In genomic region chr13:77026255-77026782, GRCh38 we compare ENCODE assay signal across 1 cellular context.
A peak's percentile ranks its signal among the peaks of the same experiment; 100 is the strongest.
TF ChIP-seq lines count a peak whose summit lies in the region.

No MANE protein-coding gene starts in this region.

TF ChIP-seq in HepG2, 621 proteins besides CTCF, POLR2A, EP300 and RAD21 (continued from another document and continues in another):
- peak; percentile 62; the same call in 1 of the 2 replicates for TF ChIP-seq FOXK1 (CRISPR knock-in tag; IDR thresholded peaks at IDR 0.05; ENCODE audit: borderline replicate concordance, low read depth)
- no peak for TF ChIP-seq TP53 (CRISPR knock-in tag; conservative IDR thresholded peaks at IDR 0.05)
- 0 out of 2 replicates have a peak, but pooled peaks have one; percentile 40 for TF ChIP-seq KDM3A (CRISPR knock-in tag; IDR thresholded peaks at IDR 0.05; ENCODE audit: low read depth)
- TF ChIP-seq LCORL (IDR thresholded peaks at IDR 0.05) = no peak
- TF ChIP-seq LCORL (CRISPR knock-in tag; IDR thresholded peaks at IDR 0.05) = 0 out of 2 replicates have a peak, but pooled peaks have one; percentile 18
- TF ChIP-seq ETV6 (CRISPR knock-in tag; conservative IDR thresholded peaks at IDR 0.05) = no peak
- no peak for TF ChIP-seq TSC22D2 (CRISPR knock-in tag; IDR thresholded peaks at IDR 0.05; ENCODE audit: borderline replicate concordance)
- TF ChIP-seq FOSL2 (CRISPR knock-in tag; IDR thresholded peaks at IDR 0.05) = peak; percentile 8; the same call in 1 of the 2 replicates
- peak; percentile 19; the same call in 1 of the 2 replicates for TF ChIP-seq RXRA (CRISPR knock-in tag; IDR thresholded peaks at IDR 0.05)
- TF ChIP-seq SMAD3 (CRISPR knock-in tag; IDR thresholded peaks at IDR 0.05) = no peak
- TF ChIP-seq SNAPC5 (CRISPR knock-in tag; IDR thresholded peaks at IDR 0.05; ENCODE audit: borderline replicate concordance) = no peak
- TF ChIP-seq ZNF740 (CRISPR knock-in tag; IDR thresholded peaks at IDR 0.05) = 0 out of 2 replicates have a peak, but pooled peaks have one; percentile 40
- peak; percentile 59; the same call in 1 of the 2 replicates for TF ChIP-seq FOXK2 (IDR thresholded peaks at IDR 0.05)
- no peak for TF ChIP-seq TRIM22 (IDR thresholded peaks at IDR 0.05)
- peak; percentile 19; the same call in 1 of the 2 replicates for TF ChIP-seq ARNT2 (CRISPR knock-in tag; IDR thresholded peaks at IDR 0.05; ENCODE audit: low read depth)
- 0 out of 2 replicates have a peak, but pooled peaks have one; percentile 1 for TF ChIP-seq REL (CRISPR knock-in tag; conservative IDR thresholded peaks at IDR 0.05)
- 0 out of 2 replicates have a peak, but pooled peaks have one; percentile 12 for TF ChIP-seq SOX5 (CRISPR knock-in tag; IDR thresholded peaks at IDR 0.05; ENCODE audit: borderline replicate concordance)
- TF ChIP-seq BCL6 (CRISPR knock-in tag; IDR thresholded peaks at IDR 0.05) = peak; percentile 33; the same call in 1 of the 2 replicates
- TF ChIP-seq ZNF441 (CRISPR knock-in tag; IDR thresholded peaks at IDR 0.05; ENCODE audit: borderline replicate concordance) = peak; percentile 22; the same call in 1 of the 2 replicates
- TF ChIP-seq ZFX (CRISPR knock-in tag; IDR thresholded peaks at IDR 0.05; ENCODE audit: low read depth) = no peak
- TF ChIP-seq, protein P1, sequence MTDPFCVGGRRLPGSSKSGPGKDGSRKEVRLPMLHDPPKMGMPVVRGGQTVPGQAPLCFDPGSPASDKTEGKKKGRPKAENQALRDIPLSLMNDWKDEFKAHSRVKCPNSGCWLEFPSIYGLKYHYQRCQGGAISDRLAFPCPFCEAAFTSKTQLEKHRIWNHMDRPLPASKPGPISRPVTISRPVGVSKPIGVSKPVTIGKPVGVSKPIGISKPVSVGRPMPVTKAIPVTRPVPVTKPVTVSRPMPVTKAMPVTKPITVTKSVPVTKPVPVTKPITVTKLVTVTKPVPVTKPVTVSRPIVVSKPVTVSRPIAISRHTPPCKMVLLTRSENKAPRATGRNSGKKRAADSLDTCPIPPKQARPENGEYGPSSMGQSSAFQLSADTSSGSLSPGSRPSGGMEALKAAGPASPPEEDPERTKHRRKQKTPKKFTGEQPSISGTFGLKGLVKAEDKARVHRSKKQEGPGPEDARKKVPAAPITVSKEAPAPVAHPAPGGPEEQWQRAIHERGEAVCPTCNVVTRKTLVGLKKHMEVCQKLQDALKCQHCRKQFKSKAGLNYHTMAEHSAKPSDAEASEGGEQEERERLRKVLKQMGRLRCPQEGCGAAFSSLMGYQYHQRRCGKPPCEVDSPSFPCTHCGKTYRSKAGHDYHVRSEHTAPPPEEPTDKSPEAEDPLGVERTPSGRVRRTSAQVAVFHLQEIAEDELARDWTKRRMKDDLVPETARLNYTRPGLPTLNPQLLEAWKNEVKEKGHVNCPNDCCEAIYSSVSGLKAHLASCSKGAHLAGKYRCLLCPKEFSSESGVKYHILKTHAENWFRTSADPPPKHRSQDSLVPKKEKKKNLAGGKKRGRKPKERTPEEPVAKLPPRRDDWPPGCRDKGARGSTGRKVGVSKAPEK (CRISPR knock-in tag; IDR thresholded peaks at IDR 0.05; ENCODE audit: borderline replicate concordance) = 0 out of 2 replicates have a peak, but pooled peaks have one; percentile 54
- 0 out of 2 replicates have a peak, but pooled peaks have one; percentile 39 for TF ChIP-seq ZNF704 (CRISPR knock-in tag; IDR thresholded peaks at IDR 0.05; ENCODE audit: borderline replicate concordance)
- peak; percentile 12; the same call in 1 of the 2 replicates for TF ChIP-seq RBFOX2 (IDR thresholded peaks at IDR 0.05; ENCODE audit: low read depth, low read length)
- TF ChIP-seq, protein P2, sequence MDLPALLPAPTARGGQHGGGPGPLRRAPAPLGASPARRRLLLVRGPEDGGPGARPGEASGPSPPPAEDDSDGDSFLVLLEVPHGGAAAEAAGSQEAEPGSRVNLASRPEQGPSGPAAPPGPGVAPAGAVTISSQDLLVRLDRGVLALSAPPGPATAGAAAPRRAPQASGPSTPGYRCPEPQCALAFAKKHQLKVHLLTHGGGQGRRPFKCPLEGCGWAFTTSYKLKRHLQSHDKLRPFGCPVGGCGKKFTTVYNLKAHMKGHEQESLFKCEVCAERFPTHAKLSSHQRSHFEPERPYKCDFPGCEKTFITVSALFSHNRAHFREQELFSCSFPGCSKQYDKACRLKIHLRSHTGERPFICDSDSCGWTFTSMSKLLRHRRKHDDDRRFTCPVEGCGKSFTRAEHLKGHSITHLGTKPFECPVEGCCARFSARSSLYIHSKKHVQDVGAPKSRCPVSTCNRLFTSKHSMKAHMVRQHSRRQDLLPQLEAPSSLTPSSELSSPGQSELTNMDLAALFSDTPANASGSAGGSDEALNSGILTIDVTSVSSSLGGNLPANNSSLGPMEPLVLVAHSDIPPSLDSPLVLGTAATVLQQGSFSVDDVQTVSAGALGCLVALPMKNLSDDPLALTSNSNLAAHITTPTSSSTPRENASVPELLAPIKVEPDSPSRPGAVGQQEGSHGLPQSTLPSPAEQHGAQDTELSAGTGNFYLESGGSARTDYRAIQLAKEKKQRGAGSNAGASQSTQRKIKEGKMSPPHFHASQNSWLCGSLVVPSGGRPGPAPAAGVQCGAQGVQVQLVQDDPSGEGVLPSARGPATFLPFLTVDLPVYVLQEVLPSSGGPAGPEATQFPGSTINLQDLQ (CRISPR knock-in tag; IDR thresholded peaks at IDR 0.05) = no peak
- TF ChIP-seq PRMT3 (CRISPR knock-in tag; IDR thresholded peaks at IDR 0.05; ENCODE audit: borderline replicate concordance, low read depth) = peak; percentile 14; the same call in 1 of the 2 replicates
- TF ChIP-seq ZSCAN31 (CRISPR knock-in tag; IDR thresholded peaks at IDR 0.05; ENCODE audit: low read depth) = no peak
- TF ChIP-seq KDM2A (CRISPR knock-in tag; IDR thresholded peaks at IDR 0.05; ENCODE audit: borderline replicate concordance, low read depth) = peak; percentile 14; the same call in 1 of the 2 replicates
- TF ChIP-seq FOXA1 (IDR thresholded peaks at IDR 0.05) = no peak
- peak; percentile 82 for TF ChIP-seq FOXA1 (CRISPR knock-in tag; IDR thresholded peaks at IDR 0.05)
- TF ChIP-seq TMF1 (CRISPR knock-in tag; IDR thresholded peaks at IDR 0.05; ENCODE audit: low read depth) = no peak
- TF ChIP-seq KDM5B (CRISPR knock-in tag; IDR thresholded peaks at IDR 0.05; ENCODE audit: borderline replicate concordance) = peak; percentile 42; the same call in 1 of the 2 replicates
- TF ChIP-seq AGO2 (optimal IDR thresholded peaks at IDR 0.05; ENCODE audit: low read depth, low read length) = peak; percentile 51
- TF ChIP-seq ZNF280B (CRISPR knock-in tag; IDR thresholded peaks at IDR 0.05; ENCODE audit: borderline replicate concordance) = 0 out of 2 replicates have a peak, but pooled peaks have one; percentile 63
- TF ChIP-seq MXD4 (CRISPR knock-in tag; IDR thresholded peaks at IDR 0.05) = peak; percentile 42; the same call in 1 of the 2 replicates
- TF ChIP-seq CEBPB (IDR thresholded peaks at IDR 0.05; ENCODE audit: borderline replicate concordance, low read depth, low read length) = peak; percentile 14; the same call in 1 of the 2 replicates
- TF ChIP-seq, protein P3, sequence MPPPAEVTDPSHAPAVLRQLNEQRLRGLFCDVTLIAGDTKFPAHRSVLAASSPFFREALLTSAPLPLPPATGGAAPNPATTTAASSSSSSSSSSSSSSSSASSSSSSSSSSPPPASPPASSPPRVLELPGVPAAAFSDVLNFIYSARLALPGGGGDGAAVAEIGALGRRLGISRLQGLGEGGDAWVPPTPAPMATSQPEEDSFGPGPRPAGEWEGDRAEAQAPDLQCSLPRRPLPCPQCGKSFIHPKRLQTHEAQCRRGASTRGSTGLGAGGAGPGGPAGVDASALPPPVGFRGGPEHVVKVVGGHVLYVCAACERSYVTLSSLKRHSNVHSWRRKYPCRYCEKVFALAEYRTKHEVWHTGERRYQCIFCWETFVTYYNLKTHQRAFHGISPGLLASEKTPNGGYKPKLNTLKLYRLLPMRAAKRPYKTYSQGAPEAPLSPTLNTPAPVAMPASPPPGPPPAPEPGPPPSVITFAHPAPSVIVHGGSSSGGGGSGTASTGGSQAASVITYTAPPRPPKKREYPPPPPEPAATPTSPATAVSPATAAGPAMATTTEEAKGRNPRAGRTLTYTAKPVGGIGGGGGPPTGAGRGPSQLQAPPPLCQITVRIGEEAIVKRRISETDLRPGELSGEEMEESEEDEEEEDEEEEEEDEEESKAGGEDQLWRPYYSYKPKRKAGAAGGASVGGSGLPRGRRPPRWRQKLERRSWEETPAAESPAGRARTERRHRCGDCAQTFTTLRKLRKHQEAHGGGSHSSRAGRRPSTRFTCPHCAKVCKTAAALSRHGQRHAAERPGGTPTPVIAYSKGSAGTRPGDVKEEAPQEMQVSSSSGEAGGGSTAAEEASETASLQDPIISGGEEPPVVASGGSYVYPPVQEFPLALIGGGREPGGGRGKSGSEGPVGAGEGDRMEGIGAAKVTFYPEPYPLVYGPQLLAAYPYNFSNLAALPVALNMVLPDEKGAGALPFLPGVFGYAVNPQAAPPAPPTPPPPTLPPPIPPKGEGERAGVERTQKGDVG (CRISPR knock-in tag; IDR thresholded peaks at IDR 0.05; ENCODE audit: borderline replicate concordance) = 0 out of 2 replicates have a peak, but pooled peaks have one; percentile 21
- TF ChIP-seq ZSCAN21 (CRISPR knock-in tag; IDR thresholded peaks at IDR 0.05; ENCODE audit: borderline replicate concordance) = peak; percentile 25; the same call in 1 of the 2 replicates
- peak; percentile 89; the same call in 2 of the 3 replicates for TF ChIP-seq MXI1 (IDR thresholded peaks at IDR 0.05; ENCODE audit: borderline replicate concordance, low read depth, low read length)
- TF ChIP-seq THRA (CRISPR knock-in tag; IDR thresholded peaks at IDR 0.05; ENCODE audit: borderline replicate concordance) = peak; percentile 14; the same call in 1 of the 2 replicates
- peak; percentile 33 for TF ChIP-seq CBX1 (IDR thresholded peaks at IDR 0.05; ENCODE audit: low read depth)
- peak; percentile 31 for TF ChIP-seq ASH2L (IDR thresholded peaks at IDR 0.05; ENCODE audit: insufficient read length, low read depth, low read length)
